ENCODE assay signal across 19 cellular contexts in the genomic region with DNA sequence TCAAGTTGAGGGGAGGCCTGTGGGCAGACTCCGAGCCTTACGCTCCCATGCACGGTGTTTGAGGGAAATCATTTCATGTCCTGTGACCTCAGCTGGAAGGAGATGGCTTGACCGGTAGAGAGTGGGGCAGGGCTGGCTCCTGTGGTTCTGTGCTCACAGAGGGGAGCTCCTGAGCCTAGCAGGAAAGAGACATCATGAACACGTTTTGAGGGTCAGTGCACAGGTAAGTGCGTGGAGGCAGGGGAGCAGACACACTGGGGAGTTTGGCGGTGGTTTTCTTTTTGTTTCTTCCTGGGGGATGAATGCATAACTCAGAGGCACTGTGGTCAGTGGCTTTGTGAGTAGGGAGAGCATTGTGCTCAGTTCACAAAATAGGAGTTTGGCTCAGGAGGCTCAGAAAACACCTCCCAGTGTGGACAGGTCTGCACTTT. TPM values are rescaled to one million over a fixed set of nuclear protein-coding genes. Genes with fewer than 3 reads are reported as not detected.
DNase-seq lines count a peak whose midpoint lies in the region; ATAC-seq and TF ChIP-seq lines count a peak whose summit lies in the region.
"Had no signal": no experiment of that assay in that cellular context is flagged by ENCODE, and none has a peak within 500 bp of the region (broad histone marks: within the 10 kb centered on the region; RNA-seq: fewer than 3 reads in every experiment).

No MANE protein-coding gene starts in this region.

- H3K36me3 ChIP-seq in H7 (replicated peaks; ENCODE audit: control insufficient read depth, insufficient read depth, low read length) (no peaks in the 10 kb centered on the region), endodermal cell (ENCODE audit: control insufficient read depth, insufficient read depth, low read length) (no peaks in the 10 kb centered on the region)
- H3K36me3 ChIP-seq: BE2C had no signal

- H3K27ac ChIP-seq in endodermal cell (ENCODE audit: low read depth, low read length), result no peak overlapping the region
- H3K27ac ChIP-seq: A549, GM23248 had no signal

- intact Hi-C loops in posterior vena cava (cut with DNase I), result no loop called here

- 80 to 89% methylated on average over 1 to 7 of the region's 7 CpGs for WGBS in endodermal cell (ENCODE audit: insufficient coverage in 1 of 2, insufficient read length in 1 of 2), 2 experiments

- peak; percentile 2 for DNase-seq in AG20443 (ENCODE audit: low spot score)
- peak; percentile 11 for DNase-seq in H7
- peak; percentile 28 for DNase-seq in endodermal cell
- DNase-seq in posterior vena cava (ENCODE audit: low spot score), result peak; percentile 23
- DNase-seq in stimulated activated naive B cell treated with anti-CD40 and anti-IgM and Interleukin-4, amounts not matched to agents 10 μg/mL and 1 μg/mL and 100 μg/mL, for 72 hours, result no peak
- DNase-seq in osteocyte (ENCODE audit: extremely low spot score, unreplicated experiment), result no peak
- DNase-seq: BE2C, GM23248, Kasumi-1, NCI-H1694, NCI-H2081, NCI-H2171 treated with DMSO at 0.1 percent for 48 hours, NCI-H524 treated with DMSO at 0.1 percent for 48 hours, NCI-H82, SIG-M5, SK-N-SH had no signal

- no peak overlapping the region for H3K4me3 Mint-ChIP-seq in endodermal cell
- H3K4me3 Mint-ChIP-seq in stimulated activated naive B cell treated with anti-CD40 and anti-IgM and Interleukin-4, amounts not matched to agents 10 μg/mL and 1 μg/mL and 100 μg/mL, for 72 hours, result no peak overlapping the region
- H3K4me3 Mint-ChIP-seq in osteocyte (ENCODE audit: unreplicated experiment), result no peak overlapping the region

- no peak for TF ChIP-seq CTCF in endodermal cell (conservative IDR thresholded peaks at IDR 0.05)
- TF ChIP-seq CTCF in osteocyte (IDR thresholded peaks at IDR 0.05), result no peak

- no peaks in the 10 kb centered on the region for H3K27me3 Mint-ChIP-seq in endodermal cell (ENCODE audit: insufficient read depth)
- no peaks in the 10 kb centered on the region for H3K27me3 Mint-ChIP-seq in stimulated activated naive B cell treated with anti-CD40 and anti-IgM and Interleukin-4, amounts not matched to agents 10 μg/mL and 1 μg/mL and 100 μg/mL, for 72 hours
- peaks cover 12% of the 10 kb centered on the region for H3K27me3 Mint-ChIP-seq in osteocyte (ENCODE audit: unreplicated experiment)

- no peaks in the 10 kb centered on the region for H3K9me3 Mint-ChIP-seq in endodermal cell
- no peaks in the 10 kb centered on the region for H3K9me3 Mint-ChIP-seq in stimulated activated naive B cell treated with anti-CD40 and anti-IgM and Interleukin-4, amounts not matched to agents 10 μg/mL and 1 μg/mL and 100 μg/mL, for 72 hours
- H3K9me3 Mint-ChIP-seq in osteocyte (ENCODE audit: unreplicated experiment), result no peaks in the 10 kb centered on the region

- H3K9ac ChIP-seq in endodermal cell (ENCODE audit: extremely low read depth, low read length, poor library complexity, severe bottlenecking), result no peak overlapping the region
- H3K9ac ChIP-seq: GM23248, SK-N-SH had no signal

- no peaks in the 10 kb centered on the region for H3K4me1 ChIP-seq in endodermal cell (ENCODE audit: control insufficient read depth, insufficient read depth, low read length)
- H3K4me1 ChIP-seq: A549, BE2C had no signal

- H3K4me1 Mint-ChIP-seq in endodermal cell (peaks cover 2% of the 10 kb centered on the region), osteocyte (ENCODE audit: unreplicated experiment) (no peaks in the 10 kb centered on the region)
- H3K4me1 Mint-ChIP-seq in stimulated activated naive B cell treated with anti-CD40 and anti-IgM and Interleukin-4, amounts not matched to agents 10 μg/mL and 1 μg/mL and 100 μg/mL, for 72 hours, result no peaks in the 10 kb centered on the region

- H3K9me3 ChIP-seq in endodermal cell (ENCODE audit: control insufficient read depth, low read length), result no peaks in the 10 kb centered on the region
- H3K9me3 ChIP-seq: A549, BE2C, SK-N-SH had no signal

- H3K36me3 Mint-ChIP-seq in endodermal cell (ENCODE audit: low read depth), result no peaks in the 10 kb centered on the region
- H3K36me3 Mint-ChIP-seq in stimulated activated naive B cell treated with anti-CD40 and anti-IgM and Interleukin-4, amounts not matched to agents 10 μg/mL and 1 μg/mL and 100 μg/mL, for 72 hours, result no peaks in the 10 kb centered on the region
- no peaks in the 10 kb centered on the region for H3K36me3 Mint-ChIP-seq in osteocyte (ENCODE audit: unreplicated experiment)

- H3K27ac Mint-ChIP-seq in endodermal cell, result no peak overlapping the region
- no peak overlapping the region for H3K27ac Mint-ChIP-seq in stimulated activated naive B cell treated with anti-CD40 and anti-IgM and Interleukin-4, amounts not matched to agents 10 μg/mL and 1 μg/mL and 100 μg/mL, for 72 hours
- no peak overlapping the region for H3K27ac Mint-ChIP-seq in osteocyte (ENCODE audit: unreplicated experiment)

- H3K4me3 ChIP-seq in H7 (ENCODE audit: insufficient read depth, low read depth, low read length), result no peak overlapping the region
- no peak overlapping the region for H3K4me3 ChIP-seq in endodermal cell (ENCODE audit: low read length)
- H3K4me3 ChIP-seq: A549, GM23248 had no signal

- H3K27me3 ChIP-seq in H7 (ENCODE audit: control insufficient read depth, insufficient read depth, low read length), result no peaks in the 10 kb centered on the region
- no peaks in the 10 kb centered on the region for H3K27me3 ChIP-seq in endodermal cell (ENCODE audit: control insufficient read depth, insufficient read depth, low read length, poor library complexity, severe bottlenecking)
- H3K27me3 ChIP-seq: BE2C had no signal

- ATAC-seq in stimulated activated naive B cell treated with anti-CD40 and anti-IgM and Interleukin-4, amounts not matched to agents 10 μg/mL and 1 μg/mL and 100 μg/mL, for 72 hours (replicated peaks), result no peak
- ATAC-seq in GM19023 (IDR thresholded peaks at IDR 0.05; ENCODE audit: unreplicated experiment), result no peak
- ATAC-seq: A549, Panc1 had no signal

RNA-seq across cellular contexts. Expression of a gene that starts 22.5 kb away (rescaled TPM):
- 5.6 and 8.1 TPM in 2 replicates for total RNA-seq in H7 (2014; rRNA removed; shearing (Covaris generic))
- total RNA-seq in endodermal cell (10 to 100 TPM; 15.3 to 18.5 TPM), posterior vena cava (10 to 100 TPM; 13.7 to 14.7 TPM), osteocyte (0.05 and 0.08 TPM in 2 replicates)
- 5.0 TPM for polyA plus RNA-seq in endodermal cell (2013, experiment 1 of 2)
- 5.6 TPM for polyA plus RNA-seq in endodermal cell (2013, experiment 2 of 2)
- polyA plus RNA-seq: GM23248 had no signal

Comparison
In these comparisons a context has a peak if more than half of its experiments do, and no peak if none do; other contexts are left out.
1. DNase-seq: peak in AG20443 (single experiment), H7 (single experiment), endodermal cell (single experiment) and posterior vena cava (single experiment); none in stimulated activated naive B cell treated with anti-CD40 and anti-IgM and Interleukin-4, amounts not matched to agents 10 μg/mL and 1 μg/mL and 100 μg/mL, for 72 hours (single experiment) and osteocyte (single experiment).